Comparison of ENCODE assay signal across 2 cellular contexts in genomic region chr5:204966-205670, GRCh38.
TF ChIP-seq lines count a peak whose summit lies in the region.

No MANE protein-coding gene starts in this region.

TF ChIP-seq in IMR-90, 13 proteins besides CTCF, POLR2A, EP300 and RAD21:
- no peak for TF ChIP-seq BHLHE40 (IDR thresholded peaks at IDR 0.05; ENCODE audit: low read depth, low read length)
- no peak for TF ChIP-seq RCOR1 (IDR thresholded peaks at IDR 0.05; ENCODE audit: insufficient replicate concordance, low read length)
- no peak for TF ChIP-seq RFX5 (IDR thresholded peaks at IDR 0.05; ENCODE audit: low read depth, low read length)
- TF ChIP-seq MAFK (IDR thresholded peaks at IDR 0.05; ENCODE audit: low read depth, low read length) = no peak
- TF ChIP-seq SMC3 (IDR thresholded peaks at IDR 0.05; ENCODE audit: low read depth, low read length) = no peak
- no peak for TF ChIP-seq MXI1 (IDR thresholded peaks at IDR 0.05; ENCODE audit: borderline replicate concordance, low read depth, low read length)
- no peak for TF ChIP-seq USF2 (IDR thresholded peaks at IDR 0.05; ENCODE audit: low read depth, low read length)
- no peak for TF ChIP-seq FOS (IDR thresholded peaks at IDR 0.05; ENCODE audit: low read depth, low read length)
- no peak for TF ChIP-seq CEBPB (IDR thresholded peaks at IDR 0.05; ENCODE audit: low read depth, low read length)
- TF ChIP-seq MAZ (IDR thresholded peaks at IDR 0.05; ENCODE audit: borderline replicate concordance, low read depth, low read length) = no peak
- no peak for TF ChIP-seq CHD1 (IDR thresholded peaks at IDR 0.05; ENCODE audit: low read depth, low read length)
- no peak for TF ChIP-seq ELK1 (IDR thresholded peaks at IDR 0.05; ENCODE audit: borderline replicate concordance, low read depth, low read length)
- TF ChIP-seq NFE2L2 (IDR thresholded peaks at IDR 0.05; ENCODE audit: low read depth, low read length) = no peak

TF ChIP-seq in K562, 482 proteins besides CTCF, POLR2A, EP300 and RAD21:
- TF ChIP-seq CLOCK (CRISPR knock-in tag; IDR thresholded peaks at IDR 0.05; ENCODE audit: borderline replicate concordance) (no peak), TFAM (CRISPR knock-in tag; conservative IDR thresholded peaks at IDR 0.05) (no peak), ZNF280B (CRISPR knock-in tag; IDR thresholded peaks at IDR 0.05) (no peak), TFE3 (CRISPR knock-in tag; IDR thresholded peaks at IDR 0.05) (no peak), SFPQ (IDR thresholded peaks at IDR 0.05; ENCODE audit: low read depth, low read length) (no peak), CBX8 (IDR thresholded peaks at IDR 0.05; ENCODE audit: borderline replicate concordance, extremely low read depth, low read depth, low read length, poor library complexity, severe bottlenecking) (no peak), HLTF (IDR thresholded peaks at IDR 0.05) (no peak), HCFC1 (IDR thresholded peaks at IDR 0.05; ENCODE audit: low read depth, low read length) (no peak), SOX6 (IDR thresholded peaks at IDR 0.05) (no peak), NCOA4 (IDR thresholded peaks at IDR 0.05; ENCODE audit: partially characterized antibody) (no peak), RBM39 (optimal IDR thresholded peaks at IDR 0.05; ENCODE audit: low read depth, low read length) (no peak), SMARCE1 (IDR thresholded peaks at IDR 0.05) (no peak), ETS2 (tag; IDR thresholded peaks at IDR 0.05; ENCODE audit: borderline replicate concordance, poor library complexity, severe bottlenecking) (no peak)
